ENCODE assay signal across 9 cellular contexts in the genomic region with DNA sequence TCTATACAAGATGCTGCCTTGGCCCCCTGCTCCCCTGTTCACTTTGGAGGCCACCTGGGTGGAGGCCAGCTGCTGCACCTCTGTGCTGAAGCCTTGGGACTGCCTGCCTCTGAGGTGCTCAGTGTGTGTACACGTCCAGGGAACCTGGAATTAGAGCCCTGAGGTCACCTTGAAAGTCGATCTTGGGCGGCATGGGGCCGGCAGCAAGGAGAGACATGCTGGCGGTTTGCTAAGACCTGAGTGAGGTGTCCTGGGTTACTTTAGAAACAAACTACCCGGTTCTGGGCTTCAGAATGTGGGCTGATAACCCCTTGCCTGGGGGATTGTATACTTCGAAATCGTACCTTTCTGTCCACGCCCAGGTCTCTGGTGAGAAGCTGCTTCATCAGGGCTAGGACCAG. TPM values are rescaled to one million over a fixed set of nuclear protein-coding genes. Genes with fewer than 3 reads are reported as not detected.
A peak's percentile ranks its signal among the peaks of the same experiment; 100 is the strongest.
DNase-seq lines count a peak whose midpoint lies in the region; ATAC-seq and TF ChIP-seq lines count a peak whose summit lies in the region.
"Had no signal": no experiment of that assay in that cellular context is flagged by ENCODE, and none has a peak within 500 bp of the region (broad histone marks: within the 10 kb centered on the region; RNA-seq: fewer than 3 reads in every experiment).

No MANE protein-coding gene starts in this region.

- no peak for TF ChIP-seq CTCF in HCT116 (IDR thresholded peaks at IDR 0.05 in 2 of 3, conservative IDR thresholded peaks at IDR 0.05 in 1 of 3; ENCODE audit: borderline replicate concordance in 1 of 3, insufficient read depth in 1 of 3, low read depth in 2 of 3, low read length in 2 of 3)
- TF ChIP-seq CTCF in GM10266 (IDR thresholded peaks at IDR 0.05; ENCODE audit: control insufficient read depth, insufficient read depth, low read depth, missing control alignments): no peak

- ATAC-seq in HCT116 (peak; percentile 13; the same call in 1 of the 2 replicates), right cardiac atrium (peak; percentile 5 to 7), GM18858 (IDR thresholded peaks at IDR 0.05; ENCODE audit: unreplicated experiment) (no peak), GM21381 (IDR thresholded peaks at IDR 0.05; ENCODE audit: unreplicated experiment) (no peak)
- ATAC-seq in activated T-helper 17 cell treated with anti-CD3 and anti-CD28 coated beads, Interleukin-2, amount 50 U/mL, for 72 hours (replicated peaks): no peak

- H3K4me2 ChIP-seq in HCT116 (ENCODE audit: low read length): peak overlapping the region; percentile 62; the same call in 1 of the 2 replicates
- H3K4me2 ChIP-seq: KMS-11 had no signal

- no peak for DNase-seq in HCT116 (ENCODE audit: low read depth, low spot score)
- DNase-seq in right cardiac atrium: peak in 1 of 3 donors; percentile 60
- no peak for DNase-seq in GM10266 (ENCODE audit: extremely low spot score)
- DNase-seq in NCI-H345 (lab: John Stamatoyannopoulos, UW): no peak

- no peak overlapping the region for H3K4me3 ChIP-seq in HCT116 (replicated peaks in 1 of 2; ENCODE audit: low read depth in 1 of 2, low read length in 2 of 2)
- H3K4me3 ChIP-seq in right cardiac atrium (ENCODE audit: low read length): no peak overlapping the region
- no peak overlapping the region for H3K4me3 ChIP-seq in skin epidermis

- H3K27ac ChIP-seq in HCT116 (ENCODE audit: low read depth, low read length) (peak overlapping the region; percentile 72), right cardiac atrium (ENCODE audit: low read length) (peak overlapping the region; percentile 62), skin epidermis (peak overlapping the region in 19 of 21 experiments; percentile 46 to 93 (median 81))
- H3K27ac ChIP-seq: KMS-11 had no signal

- no peak for TF ChIP-seq RAD21 in HCT116 (IDR thresholded peaks at IDR 0.05; ENCODE audit: low read depth)

- H3K36me3 ChIP-seq in HCT116 (ENCODE audit: control insufficient read depth in 1 of 2, insufficient read depth in 2 of 2, low read length in 2 of 2): peaks cover 13 to 20% of the 10 kb centered on the region in 2 experiments; a peak in 3 of 4 replicates

- H3K27ac Mint-ChIP-seq in activated T-helper 17 cell treated with anti-CD3 and anti-CD28 coated beads, Interleukin-2, amount 50 U/mL, for 72 hours: peak overlapping the region; percentile 96

- RAD21 ChIA-PET in HCT116 (lab: Charles Lee; ENCODE audit: low non-redundant PET in 1 of 2, low total read pairs in 2 of 2, uncharacterized antibody in 2 of 2, unreplicated experiment in 2 of 2): interaction anchor here (0.6 to 1.4 kb wide), 3 partner anchors 123 to 163 kb away, joined by 3 to 5 read pairs (median 3); no protein-coding TSS in a partner anchor

- intact Hi-C loops in HCT116 (cut with micrococcal nuclease) (loop anchor here (1.0 to 5.0 kb wide), 3 partner anchors 83 to 343 kb away; partner anchors contain the start of gene GATAD2A), right cardiac atrium (cut with DNase I) (loop anchor here (2.0 to 10.0 kb wide), 3 partner anchors 85 to 125 kb away; partner anchors contain the start of gene GATAD2A (in 1 of the 4))

- H3K9ac ChIP-seq in HCT116 (ENCODE audit: low read length): peak overlapping the region; percentile 21; the same call in 1 of the 2 replicates
- H3K9ac ChIP-seq: KMS-11 had no signal

- H3K4me1 Mint-ChIP-seq in activated T-helper 17 cell treated with anti-CD3 and anti-CD28 coated beads, Interleukin-2, amount 50 U/mL, for 72 hours: peaks cover 25% of the 10 kb centered on the region

- no peaks in the 10 kb centered on the region for H3K9me3 Mint-ChIP-seq in activated T-helper 17 cell treated with anti-CD3 and anti-CD28 coated beads, Interleukin-2, amount 50 U/mL, for 72 hours

- H3K27me3 Mint-ChIP-seq in activated T-helper 17 cell treated with anti-CD3 and anti-CD28 coated beads, Interleukin-2, amount 50 U/mL, for 72 hours: no peaks in the 10 kb centered on the region

- POLR2A ChIA-PET in HCT116 (lab: Charles Lee): interaction anchor here (1.2 to 2.2 kb wide), 2 partner anchors 123 to 125 kb away, joined by 4 to 10 read pairs; no protein-coding TSS in a partner anchor

- H3K4me3 Mint-ChIP-seq in activated T-helper 17 cell treated with anti-CD3 and anti-CD28 coated beads, Interleukin-2, amount 50 U/mL, for 72 hours: peak overlapping the region; percentile 70

- H3K79me2 ChIP-seq in HCT116 (ENCODE audit: insufficient read depth, low read length): peaks cover 93% of the 10 kb centered on the region

- CTCF ChIA-PET in HCT116 (lab: Charles Lee): interaction anchor here (0.9 to 3.2 kb wide), 12 partner anchors 9 to 349 kb away, joined by 3 to 40 read pairs (median 4); partner anchors contain the start of gene GATAD2A

- TSS peak; percentile 61 for BruUV-seq in HCT116 (replicated peaks; lab: Mats Ljungman, UMichigan)

- H3K9me3 ChIP-seq in HCT116 (ENCODE audit: control insufficient read depth in 1 of 2, insufficient read depth in 1 of 2, low read depth in 1 of 2, low read length in 2 of 2) (no peaks in the 10 kb centered on the region), right cardiac atrium (ENCODE audit: control insufficient read depth, low read length) (no peaks in the 10 kb centered on the region)

- H3K9me2 ChIP-seq in HCT116 (ENCODE audit: insufficient read depth): no peaks in the 10 kb centered on the region

- WGBS in right cardiac atrium: 55% methylated on average over 9 of the region's 9 CpGs

- TF ChIP-seq POLR2A in HCT116 (IDR thresholded peaks at IDR 0.05; ENCODE audit: borderline replicate concordance, extremely low read depth, insufficient read depth, insufficient read length): no peak

- H3K4me1 ChIP-seq in HCT116 (ENCODE audit: control insufficient read depth in 1 of 2, insufficient read depth in 2 of 2, low read length in 2 of 2) (peaks cover 19 to 43% of the 10 kb centered on the region in 2 experiments), right cardiac atrium (ENCODE audit: control insufficient read depth, insufficient read depth, low read length) (peaks cover 16% of the 10 kb centered on the region)

- H4K20me1 ChIP-seq in HCT116 (ENCODE audit: insufficient read depth): peaks cover 10% of the 10 kb centered on the region; the same call in 1 of the 2 replicates

- H3K27me3 ChIP-seq in HCT116 (ENCODE audit: insufficient read depth, low read length) (no peaks in the 10 kb centered on the region), right cardiac atrium (ENCODE audit: control insufficient read depth, insufficient read depth) (no peaks in the 10 kb centered on the region)

- H3K36me3 Mint-ChIP-seq in activated T-helper 17 cell treated with anti-CD3 and anti-CD28 coated beads, Interleukin-2, amount 50 U/mL, for 72 hours (ENCODE audit: low read depth): peaks cover 37% of the 10 kb centered on the region

- H2AFZ ChIP-seq in HCT116 (ENCODE audit: low read depth, low read length, poor library complexity, severe bottlenecking): no peak overlapping the region

TF ChIP-seq in HCT116, 20 proteins besides CTCF, POLR2A, EP300 and RAD21:
- TF ChIP-seq SRF (IDR thresholded peaks at IDR 0.05; ENCODE audit: low read depth) (no peak), EZH2phosphoT487 (IDR thresholded peaks at IDR 0.05; ENCODE audit: borderline replicate concordance) (no peak), ZNF274 (IDR thresholded peaks at IDR 0.05; ENCODE audit: low read depth, low read length) (no peak), ELF1 (IDR thresholded peaks at IDR 0.05; ENCODE audit: borderline replicate concordance, low read depth) (no peak), POLR2AphosphoS5 (IDR thresholded peaks at IDR 0.05; ENCODE audit: low read depth, low read length) (no peak), ZBTB33 (IDR thresholded peaks at IDR 0.05; ENCODE audit: extremely low read depth, insufficient replicate concordance, low read length) (no peak), CBX3 (IDR thresholded peaks at IDR 0.05; ENCODE audit: low read depth) (no peak), JUND (IDR thresholded peaks at IDR 0.05) (no peak)

RNA-seq across cellular contexts. Expression of gene TSSK6, which starts 25.5 kb away (rescaled TPM):
- total RNA-seq in HCT116 (2021; ENCODE audit: unreplicated experiment): 4.1 TPM
- polyA plus RNA-seq in HCT116 (2012): 2.7 and 4.1 TPM in 2 replicates
- 1 to 10 TPM; 4.1 to 4.5 TPM for total RNA-seq in activated T-helper 17 cell treated with anti-CD3 and anti-CD28 coated beads, Interleukin-2, amount 50 U/mL, for 72 hours
- under 1 TPM; 0.28 to 0.97 (median 0.82) TPM for total RNA-seq in right cardiac atrium
- polyA plus RNA-seq in right cardiac atrium: 0.77 TPM

RNA-seq across cellular contexts. Expression of gene NDUFA13, which starts 26.2 kb away (rescaled TPM):
- total RNA-seq in HCT116 (2021; ENCODE audit: unreplicated experiment) (339 TPM), right cardiac atrium (1,000 to 10,000 TPM in 1 of 4 donors, 100 to 1,000 TPM in 3; 785 to 1,013 (median 850) TPM)
- polyA plus RNA-seq in HCT116 (2012): 415 and 570 TPM in 2 replicates
- total RNA-seq in activated T-helper 17 cell treated with anti-CD3 and anti-CD28 coated beads, Interleukin-2, amount 50 U/mL, for 72 hours: 100 to 1,000 TPM; 276 to 397 TPM
- polyA plus RNA-seq in right cardiac atrium: 1,226 TPM

RNA-seq across cellular contexts. Expression of gene YJEFN3, which starts 38.9 kb away (rescaled TPM):
- 25.3 TPM for total RNA-seq in HCT116 (2021; ENCODE audit: unreplicated experiment)
- 10.1 and 11.7 TPM in 2 replicates for polyA plus RNA-seq in HCT116 (2012)
- 10 to 100 TPM in 1 of 2 donors, 1 to 10 TPM in 1; 6.7 to 10.3 TPM for total RNA-seq in activated T-helper 17 cell treated with anti-CD3 and anti-CD28 coated beads, Interleukin-2, amount 50 U/mL, for 72 hours
- total RNA-seq in right cardiac atrium: 1 to 10 TPM; 1.3 to 4.3 (median 1.6) TPM
- polyA plus RNA-seq in right cardiac atrium: 2.9 TPM

RNA-seq across cellular contexts. Expression of gene CILP2, which starts 48.3 kb away (rescaled TPM):
- total RNA-seq in HCT116 (2021; ENCODE audit: unreplicated experiment): 13.1 TPM
- polyA plus RNA-seq in HCT116 (2012): 9.3 and 10.3 TPM in 2 replicates
- total RNA-seq in activated T-helper 17 cell treated with anti-CD3 and anti-CD28 coated beads, Interleukin-2, amount 50 U/mL, for 72 hours: under 1 TPM; 0.26 to 0.97 TPM
- total RNA-seq in right cardiac atrium: under 1 TPM; 0.08 to 0.39 (median 0.22) TPM
- 0.05 TPM for polyA plus RNA-seq in right cardiac atrium

Comparison
In these comparisons a context has a peak if more than half of its experiments do, and no peak if none do; other contexts are left out.
1. ATAC-seq: peak in HCT116 (single experiment) and right cardiac atrium (2 of 2); none in activated T-helper 17 cell treated with anti-CD3 and anti-CD28 coated beads, Interleukin-2, amount 50 U/mL, for 72 hours (single experiment), GM18858 (single experiment) and GM21381 (single experiment).
2. Peak in every context shown above with its lines, with median percentiles within 50 percentile points of each other: H3K27ac ChIP-seq.